9 cellular contexts compared by ENCODE assay signal in the genomic region with DNA sequence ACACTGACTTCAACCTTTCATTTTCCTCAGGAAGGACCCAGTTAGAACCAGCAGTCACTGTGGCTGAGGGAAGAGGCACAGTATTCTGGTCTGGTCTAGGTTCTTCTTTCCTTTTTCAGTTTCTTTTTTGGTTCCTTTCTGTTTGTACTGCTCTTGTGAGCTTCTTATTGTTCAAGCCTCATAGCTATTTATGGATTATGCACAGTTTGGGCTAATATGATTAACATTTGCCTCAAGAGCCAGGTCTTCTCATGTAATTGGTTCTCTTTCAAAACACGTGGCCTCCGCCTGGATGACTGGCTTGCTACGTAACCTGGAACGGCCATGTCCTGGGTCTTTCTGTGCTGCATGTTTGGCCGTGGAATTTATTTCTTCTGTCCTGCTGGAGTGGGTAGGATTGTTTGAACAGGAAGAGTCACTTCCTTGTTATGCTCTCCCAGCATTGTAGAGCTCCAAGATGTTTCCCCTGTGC. TPM values are rescaled to one million over a fixed set of nuclear protein-coding genes. Genes with fewer than 3 reads are reported as not detected.
DNase-seq lines count a peak whose midpoint lies in the region; ATAC-seq and TF ChIP-seq lines count a peak whose summit lies in the region.
"Had no signal": no experiment of that assay in that cellular context is flagged by ENCODE, and none has a peak within 500 bp of the region (broad histone marks: within the 10 kb centered on the region; RNA-seq: fewer than 3 reads in every experiment).

No MANE protein-coding gene starts in this region.

- H3K9me3 ChIP-seq in osteoblast (ENCODE audit: low read depth, low read length) = no peaks in the 10 kb centered on the region

- H3K27me3 Mint-ChIP-seq in endothelial cell (ENCODE audit: unreplicated experiment) = peaks cover 9% of the 10 kb centered on the region

- peaks cover 22% of the 10 kb centered on the region for H3K4me1 ChIP-seq in osteoblast (ENCODE audit: insufficient read depth, low read length)
- H3K4me1 ChIP-seq: parathyroid adenoma had no signal

- ATAC-seq in GM21447 (IDR thresholded peaks at IDR 0.05; ENCODE audit: unreplicated experiment) = peak; percentile 97

- H3K4me2 ChIP-seq in osteoblast (ENCODE audit: insufficient read depth, low read length) = peak overlapping the region; percentile 79

- H3K27ac ChIP-seq in osteoblast (ENCODE audit: low read depth, low read length) = peak overlapping the region; percentile 93
- H3K27ac ChIP-seq: parathyroid adenoma had no signal

- H3K9me3 Mint-ChIP-seq in endothelial cell (ENCODE audit: unreplicated experiment) = peaks cover 4% of the 10 kb centered on the region

- H3K36me3 Mint-ChIP-seq in endothelial cell (ENCODE audit: low read depth, unreplicated experiment) = no peaks in the 10 kb centered on the region

- H2AFZ ChIP-seq in osteoblast (ENCODE audit: low read length) = peak overlapping the region; percentile 64
- H2AFZ ChIP-seq: parathyroid adenoma had no signal

- TF ChIP-seq CTCF in endothelial cell (IDR thresholded peaks at IDR 0.05; ENCODE audit: unreplicated experiment) (no peak), osteoblast (IDR thresholded peaks at IDR 0.05; ENCODE audit: extremely low read depth, low read depth, low read length) (no peak)

- H3K27ac Mint-ChIP-seq in endothelial cell (ENCODE audit: unreplicated experiment) = peak overlapping the region; percentile 100

- H3K4me3 Mint-ChIP-seq in endothelial cell (ENCODE audit: unreplicated experiment) = peak overlapping the region; percentile 19

- DNase-seq in EH (ENCODE audit: low read depth) (peak; percentile 91), HT1080 (ENCODE audit: low read depth) (peak; percentile 88), endothelial cell (ENCODE audit: low spot score) (peak; percentile 54), osteoblast (ENCODE audit: insufficient read length, low spot score, missing footprints) (peak; percentile 43), NCI-H1048 (lab: John Stamatoyannopoulos, UW) (no peak)
- DNase-seq in activated naive CD4-positive, alpha-beta T cell treated with Interleukin-2 at 50 U/mL for 16 hours = no peak
- DNase-seq in activated naive CD4-positive, alpha-beta T cell treated with anti-CD3 and anti-CD28 coated beads, Interleukin-2, amount 50 U/mL, for 16 hours = no peak

- H3K4me1 Mint-ChIP-seq in endothelial cell (ENCODE audit: unreplicated experiment) = peaks cover 41% of the 10 kb centered on the region

- no peaks in the 10 kb centered on the region for H4K20me1 ChIP-seq in osteoblast (ENCODE audit: insufficient read depth, low read length)

- H3K36me3 ChIP-seq in osteoblast (ENCODE audit: insufficient read depth, low read length) = no peaks in the 10 kb centered on the region

- H3K79me2 ChIP-seq in osteoblast (ENCODE audit: insufficient read depth, low read length) = peaks cover 85% of the 10 kb centered on the region
- H3K79me2 ChIP-seq: parathyroid adenoma had no signal

- H3K4me3 ChIP-seq in osteoblast (ENCODE audit: insufficient read depth, low read length) = peak overlapping the region; percentile 52

- no peaks in the 10 kb centered on the region for H3K27me3 ChIP-seq in osteoblast (ENCODE audit: insufficient read depth, low read length)

RNA-seq across cellular contexts. Expression of gene RBMS3, which starts 43.3 kb away (rescaled TPM):
- total RNA-seq in HT1080 (2014; rRNA removed; shearing (Covaris generic)) = 9.9 and 19.6 TPM in 2 replicates
- 4.9 and 6.1 TPM in 2 replicates for polyA plus RNA-seq in HT1080 (2015; cell fraction: cytosol; rRNA removed)
- polyA plus RNA-seq in HT1080 (2015; cell fraction: nucleus; rRNA removed) = 9.5 and 11.8 TPM in 2 replicates
- 30.9 TPM for total RNA-seq in endothelial cell (ENCODE audit: unreplicated experiment)
- 80.4 and 81.1 TPM in 2 replicates for total RNA-seq in osteoblast

Comparison
In these comparisons a context has a peak if more than half of its experiments do, and no peak if none do; other contexts are left out.
1. DNase-seq: peak in EH (single experiment), HT1080 (single experiment), endothelial cell (single experiment) and osteoblast (single experiment); none in activated naive CD4-positive, alpha-beta T cell treated with Interleukin-2 at 50 U/mL for 16 hours (single experiment), NCI-H1048 (single experiment) and activated naive CD4-positive, alpha-beta T cell treated with anti-CD3 and anti-CD28 coated beads, Interleukin-2, amount 50 U/mL, for 16 hours (single experiment).